Comparison of ENCODE assay signal across 13 cellular contexts in genomic region chr3:188220988-188221818, GRCh38.
DNase-seq lines count a peak whose midpoint lies in the region; ATAC-seq, FAIRE-seq and TF ChIP-seq lines count a peak whose summit lies in the region.
"Had no signal": no experiment of that assay in that cellular context is flagged by ENCODE, and none has a peak within 500 bp of the region (broad histone marks: within the 10 kb centered on the region; RNA-seq: fewer than 3 reads in every experiment).

No MANE protein-coding gene starts in this region.

- H3K4me1 ChIP-seq in H9 (ENCODE audit: insufficient read depth, low read length) = peaks cover 9% of the 10 kb centered on the region
- H3K4me1 ChIP-seq in HepG2 (ENCODE audit: insufficient read depth, low read length) = peaks cover 75% of the 10 kb centered on the region
- H3K4me1 ChIP-seq in stomach = peaks cover 26 to 97% (median 77%) of the 10 kb centered on the region in 4 donors

- H3K4me3 Mint-ChIP-seq in H9 = no peak overlapping the region
- H3K4me3 Mint-ChIP-seq in activated CD8-positive, alpha-beta T cell treated with anti-CD3 and anti-CD28 coated beads, Interleukin-2, amount 10 ng/mL, durations not matched to agents 7 days and 5 days = no peak overlapping the region
- H3K4me3 Mint-ChIP-seq: activated T-helper 1 cell treated with anti-CD3 and anti-CD28 coated beads, Interleukin-12 subunit alpha, Interleukin-12 subunit beta, Interleukin-2, Interleukin-4 antibody, amounts not matched to agents 30 ng/mL and 10 ng/mL and 1 ng/mL, durations not matched to agents 14 hours and 24 hours and 36 hours had no signal

- WGBS in H9 (ENCODE audit: extremely low coverage, insufficient read length, low lambda C conversion rate) = no CpG with 5 or more reads among the region's 11 CpGs
- 81% methylated on average over 11 of the region's 11 CpGs for WGBS in HepG2 (ENCODE audit: low lambda C conversion rate)
- 52 to 64% (median 57%) methylated on average over 11 of the region's 11 CpGs for WGBS in stomach, 5 donors

- H3K14ac ChIP-seq in H9 (ENCODE audit: insufficient read depth, low read length) = no peak overlapping the region

- H3K18ac ChIP-seq in H9 (ENCODE audit: insufficient read length, low read depth, low read length) = no peak overlapping the region

- H3K27ac ChIP-seq in H9 (ENCODE audit: insufficient read length, low read depth, low read length) = no peak overlapping the region
- H3K27ac ChIP-seq in coronary artery = peak overlapping the region; percentile 94 to 96
- no peak overlapping the region for H3K27ac ChIP-seq in HepG2 (ENCODE audit: extremely low read length, insufficient read depth, low read length)
- H3K27ac ChIP-seq in stomach = peak overlapping the region; percentile 16 to 92 (median 81)

- intact Hi-C loops in HepG2 (cut with micrococcal nuclease; ENCODE audit: unreplicated experiment) (loop anchor here (5.0 kb wide), 1 partner anchor 479 kb away; no protein-coding TSS in a partner anchor), stomach (cut with DNase I; ENCODE audit: low total_unique reads) (no loop called here)

- TF ChIP-seq EP300 in HepG2 (IDR thresholded peaks at IDR 0.05; ENCODE audit: low read depth in 2 of 2, low read length in 2 of 2) = 0 out of 4 replicates have a peak, but pooled peaks of 1 of the 2 experiments have one; percentile 3
- no peak for TF ChIP-seq EP300 in HepG2 (CRISPR knock-in tag; IDR thresholded peaks at IDR 0.05; ENCODE audit: borderline replicate concordance)
- peak; percentile 99 for TF ChIP-seq EP300 in stomach (IDR thresholded peaks at IDR 0.05)

- DNase-seq in H9 = no peak
- peak; percentile 88 for DNase-seq in coronary artery (ENCODE audit: low spot score)
- DNase-seq in HepG2 (ENCODE audit: low spot score) = peak; percentile 17
- DNase-seq in stomach = no peak
- no peak for DNase-seq in activated CD8-positive, alpha-beta T cell treated with anti-CD3 and anti-CD28 coated beads, Interleukin-2, amount 10 ng/mL, durations not matched to agents 7 days and 5 days
- DNase-seq in activated CD4-positive, alpha-beta T cell treated with anti-CD3 and anti-CD28 coated beads, Interleukin-2, amount 50 U/mL, for 4 hours = no peak
- DNase-seq: dorsolateral prefrontal cortex; NCI-H1105; stimulated activated naive CD4-positive, alpha-beta T cell treated with Interleukin-2 at 50 U/mL for 16 hours had no signal

- H3K9me3 Mint-ChIP-seq in H9 = no peaks in the 10 kb centered on the region
- H3K9me3 Mint-ChIP-seq in activated CD8-positive, alpha-beta T cell treated with anti-CD3 and anti-CD28 coated beads, Interleukin-2, amount 10 ng/mL, durations not matched to agents 7 days and 5 days (ENCODE audit: insufficient read depth) = no peaks in the 10 kb centered on the region
- H3K9me3 Mint-ChIP-seq: activated T-helper 1 cell treated with anti-CD3 and anti-CD28 coated beads, Interleukin-12 subunit alpha, Interleukin-12 subunit beta, Interleukin-2, Interleukin-4 antibody, amounts not matched to agents 30 ng/mL and 10 ng/mL and 1 ng/mL, durations not matched to agents 14 hours and 24 hours and 36 hours had no signal

- TF ChIP-seq CTCF in H9 (conservative IDR thresholded peaks at IDR 0.05) = no peak
- no peak for TF ChIP-seq CTCF in coronary artery (IDR thresholded peaks at IDR 0.05)
- no peak for TF ChIP-seq CTCF in HepG2 (CRISPR knock-in tag; IDR thresholded peaks at IDR 0.05)
- no peak for TF ChIP-seq CTCF in stomach (IDR thresholded peaks at IDR 0.05)

- no peak for TF ChIP-seq RAD21 in HepG2 (CRISPR knock-in tag; IDR thresholded peaks at IDR 0.05)

- no peak overlapping the region for H2BK15ac ChIP-seq in H9 (ENCODE audit: low read depth, low read length)

- no peak overlapping the region for H2BK5ac ChIP-seq in H9 (ENCODE audit: insufficient read length, low read length)

- H4K91ac ChIP-seq in H9 (ENCODE audit: insufficient read length, low read depth, low read length) = no peak overlapping the region

- H3K79me2 ChIP-seq in H9 (ENCODE audit: insufficient read depth, low read length) (peaks cover 7% of the 10 kb centered on the region; the same call in 1 of the 2 replicates), HepG2 (ENCODE audit: insufficient read depth, low read length) (peaks cover 75% of the 10 kb centered on the region)

- CTCF ChIA-PET in HepG2 (lab: Yijun Ruan, JAX; ENCODE audit: low intra/inter-chr PET ratio, low total read pairs) = no interaction called here
- CTCF ChIA-PET in activated CD8-positive, alpha-beta T cell treated with anti-CD3 and anti-CD28 coated beads, Interleukin-2, amount 10 ng/mL, durations not matched to agents 7 days and 5 days (lab: Charles Lee) = interaction anchor here (0.9 to 1.9 kb wide), 2 partner anchors 480 to 481 kb away, joined by 3 to 4 read pairs; no protein-coding TSS in a partner anchor

- H2BK120ac ChIP-seq in H9 (ENCODE audit: low read depth, low read length, poor library complexity, severe bottlenecking) = no peak overlapping the region

- no peaks in the 10 kb centered on the region for H3K27me3 Mint-ChIP-seq in H9 (ENCODE audit: low read depth)
- H3K27me3 Mint-ChIP-seq in activated CD8-positive, alpha-beta T cell treated with anti-CD3 and anti-CD28 coated beads, Interleukin-2, amount 10 ng/mL, durations not matched to agents 7 days and 5 days (ENCODE audit: low read depth) = no peaks in the 10 kb centered on the region

- H3T11ph ChIP-seq in H9 (ENCODE audit: low read length) = no peak overlapping the region

- FAIRE-seq in HepG2 (lab: Jason Lieb, UNC) = no peak
- FAIRE-seq: keratinocyte had no signal

- in situ Hi-C loops in HepG2 (cut with HindIII; ENCODE audit: extremely low pct_ligation_motif_present, low pct_unique_long_range_greater_than_20kb) = loop anchor here (25.0 kb wide), 1 partner anchor 741 kb away; no protein-coding TSS in a partner anchor

- H3K36me3 Mint-ChIP-seq in H9 (ENCODE audit: insufficient read depth in 1 of 3, low read depth in 3 of 3) = peaks cover 0 to 13% (median 5%) of the 10 kb centered on the region in 3 experiments; a peak in 4 of 7 replicates
- H3K36me3 Mint-ChIP-seq in activated CD8-positive, alpha-beta T cell treated with anti-CD3 and anti-CD28 coated beads, Interleukin-2, amount 10 ng/mL, durations not matched to agents 7 days and 5 days (ENCODE audit: low read depth) = peaks cover 12% of the 10 kb centered on the region

- H3K27me3 ChIP-seq in H9 (ENCODE audit: insufficient read depth, low read length) (no peaks in the 10 kb centered on the region), HepG2 (ENCODE audit: control insufficient read depth in 1 of 2, insufficient read depth in 2 of 2, low read length in 2 of 2) (no peaks in the 10 kb centered on the region), stomach (no peaks in the 10 kb centered on the region)
- H3K27me3 ChIP-seq: dorsolateral prefrontal cortex had no signal

- H2BK12ac ChIP-seq in H9 (ENCODE audit: insufficient read length, low read depth, low read length) = no peak overlapping the region

- peak overlapping the region in 1 of 3 experiments; percentile 69; a peak in 1 of 7 replicates for H3K27ac Mint-ChIP-seq in H9
- H3K27ac Mint-ChIP-seq in activated CD8-positive, alpha-beta T cell treated with anti-CD3 and anti-CD28 coated beads, Interleukin-2, amount 10 ng/mL, durations not matched to agents 7 days and 5 days = no peak overlapping the region
- H3K27ac Mint-ChIP-seq: activated T-helper 1 cell treated with anti-CD3 and anti-CD28 coated beads, Interleukin-12 subunit alpha, Interleukin-12 subunit beta, Interleukin-2, Interleukin-4 antibody, amounts not matched to agents 30 ng/mL and 10 ng/mL and 1 ng/mL, durations not matched to agents 14 hours and 24 hours and 36 hours had no signal

- no peak overlapping the region for H3K4ac ChIP-seq in H9 (ENCODE audit: low read depth, low read length)

- TF ChIP-seq POLR2A in HepG2 (IDR thresholded peaks at IDR 0.05; ENCODE audit: insufficient read depth in 1 of 2, low read depth in 2 of 2, low read length in 2 of 2) (no peak), stomach (IDR thresholded peaks at IDR 0.05) (no peak)

- H4K20me1 ChIP-seq in H9 (ENCODE audit: control insufficient read depth, insufficient read depth, insufficient read length) (no peaks in the 10 kb centered on the region), HepG2 (ENCODE audit: insufficient read depth, low read length) (no peaks in the 10 kb centered on the region)

- H2AK5ac ChIP-seq in H9 (ENCODE audit: insufficient read length, low read length) = no peak overlapping the region

- H3K9me3 ChIP-seq in H9 (ENCODE audit: control insufficient read depth, low read depth, low read length) = no peaks in the 10 kb centered on the region
- H3K9me3 ChIP-seq in HepG2 (ENCODE audit: low read length) = no peaks in the 10 kb centered on the region
- H3K9me3 ChIP-seq in stomach = no peaks in the 10 kb centered on the region

- no TSS peak for BruUV-seq in HepG2 (replicated peaks; lab: Mats Ljungman, UMichigan)

- H4K5ac ChIP-seq in H9 (ENCODE audit: insufficient read length, low read depth, low read length) = no peak overlapping the region

- ATAC-seq in HepG2 (peak; percentile 34; the same call in 2 of the 3 replicates), GM21723 (IDR thresholded peaks at IDR 0.05; ENCODE audit: unreplicated experiment) (no peak), HG02981 (IDR thresholded peaks at IDR 0.05; ENCODE audit: unreplicated experiment) (no peak)
- ATAC-seq in activated CD8-positive, alpha-beta T cell treated with anti-CD3 and anti-CD28 coated beads, Interleukin-2, amount 10 ng/mL, durations not matched to agents 7 days and 5 days = no peak

- no peak overlapping the region for H3K9ac ChIP-seq in H9 (ENCODE audit: extremely low read depth, insufficient read length, low read length)
- no peak overlapping the region for H3K9ac ChIP-seq in HepG2 (ENCODE audit: insufficient read depth, low read depth, low read length)

- no peaks in the 10 kb centered on the region for H3K23me2 ChIP-seq in H9 (ENCODE audit: insufficient read length, low read depth, low read length, poor library complexity, severe bottlenecking)

- H3K23ac ChIP-seq in H9 (ENCODE audit: insufficient read length, low read depth, low read length) = no peak overlapping the region

- H2BK20ac ChIP-seq in H9 (ENCODE audit: low read depth, low read length, poor library complexity, severe bottlenecking) = no peak overlapping the region

- H3K36me3 ChIP-seq in HepG2 (replicated peaks in 1 of 2; ENCODE audit: control insufficient read depth in 1 of 2, insufficient read depth in 2 of 2, low read length in 2 of 2) = peaks cover 3 to 6% of the 10 kb centered on the region in 2 experiments; a peak in 3 of 5 replicates
- H3K36me3 ChIP-seq in stomach = peaks cover 0 to 7% (median under 1%) of the 10 kb centered on the region in 4 donors

- peaks cover 20 to 26% of the 10 kb centered on the region in 2 experiments for H3K4me1 Mint-ChIP-seq in H9
- H3K4me1 Mint-ChIP-seq in activated CD8-positive, alpha-beta T cell treated with anti-CD3 and anti-CD28 coated beads, Interleukin-2, amount 10 ng/mL, durations not matched to agents 7 days and 5 days (ENCODE audit: low read depth) = peaks cover 16% of the 10 kb centered on the region

- POLR2A ChIA-PET in HepG2 (lab: Yijun Ruan, JAX) = interaction anchor here (0.7 kb wide), 1 partner anchor 357 kb away, joined by 3 read pairs; no protein-coding TSS in a partner anchor
- POLR2A ChIA-PET in activated CD8-positive, alpha-beta T cell treated with anti-CD3 and anti-CD28 coated beads, Interleukin-2, amount 10 ng/mL, durations not matched to agents 7 days and 5 days (lab: Charles Lee) = no interaction called here

- no peak overlapping the region for H3K56ac ChIP-seq in H9 (ENCODE audit: insufficient read length, low read depth, low read length)

- peak overlapping the region; percentile 14 for H3K4me3 ChIP-seq in coronary artery
- no peak overlapping the region for H3K4me3 ChIP-seq in HepG2 (replicated peaks in 1 of 3; ENCODE audit: insufficient read depth in 1 of 3, low read depth in 2 of 3, low read length in 3 of 3)
- no peak overlapping the region for H3K4me3 ChIP-seq in stomach
- H3K4me3 ChIP-seq: dorsolateral prefrontal cortex had no signal

- no peak overlapping the region for H3K4me2 ChIP-seq in H9 (ENCODE audit: insufficient read depth, insufficient read length, low read length)
- H3K4me2 ChIP-seq in HepG2 (ENCODE audit: low read depth, low read length) = no peak overlapping the region

- no peaks in the 10 kb centered on the region for H3K79me1 ChIP-seq in H9 (ENCODE audit: insufficient read depth, low read depth, low read length, poor library complexity, severe bottlenecking)

- no peak overlapping the region for H2AFZ ChIP-seq in H9 (ENCODE audit: low read length)
- H2AFZ ChIP-seq in HepG2 (ENCODE audit: low read length) = no peak overlapping the region

- H4K8ac ChIP-seq in H9 (replicated peaks; ENCODE audit: insufficient read length, low read depth, low read length) = peak overlapping the region; percentile 43

Comparison
In these comparisons a context has a peak if more than half of its experiments do, and no peak if none do; other contexts are left out.
1. DNase-seq: peak in coronary artery (single experiment) and HepG2 (single experiment); none in H9 (single experiment), stomach (single experiment), activated CD8-positive, alpha-beta T cell treated with anti-CD3 and anti-CD28 coated beads, Interleukin-2, amount 10 ng/mL, durations not matched to agents 7 days and 5 days (single experiment) and activated CD4-positive, alpha-beta T cell treated with anti-CD3 and anti-CD28 coated beads, Interleukin-2, amount 50 U/mL, for 4 hours (0 of 2).
2. H3K27ac ChIP-seq: peak in coronary artery (2 of 2) and stomach (5 of 5); none in H9 (single experiment) and HepG2 (single experiment).